28 cellular contexts compared by ENCODE assay signal in genomic region chr2:235914756-235915155, GRCh38.
"Had no signal": no experiment of that assay in that cellular context is flagged by ENCODE, and none has a peak within 500 bp of the region (broad histone marks: within the 10 kb centered on the region; RNA-seq: fewer than 3 reads in every experiment).

No MANE protein-coding gene starts in this region.

- H3K27me3 Mint-ChIP-seq: natural killer cell treated with Interleukin-12 subunit alpha and Interleukin-12 subunit beta and Interleukin-15 and Interleukin-18, amount 100 ng/mL, for 72 hours; progenitor cell of endocrine pancreas had no signal

- H3K27me3 ChIP-seq: left lung, ovary, spleen, suprapubic skin, tibial artery, upper lobe of right lung had no signal

- H3K27ac Mint-ChIP-seq: immature natural killer cell; naive thymus-derived CD4-positive, alpha-beta T cell; natural killer cell treated with Interleukin-12 subunit alpha and Interleukin-12 subunit beta and Interleukin-15 and Interleukin-18, amount 100 ng/mL, for 72 hours; progenitor cell of endocrine pancreas; stimulated activated effector memory CD8-positive, alpha-beta T cell treated with anti-CD3 and anti-CD28 coated beads, Interleukin-12 subunit alpha, Interleukin-12 subunit beta, amount 100 ng/mL, for 72 hours; stimulated activated naive CD8-positive, alpha-beta T cell treated with anti-CD3 and anti-CD28 coated beads, Interleukin-15, Interleukin-2, amounts not matched to agents 100 ng/mL and 50 ng/mL, for 24 hours had no signal

- H3K9me3 Mint-ChIP-seq: natural killer cell treated with Interleukin-12 subunit alpha and Interleukin-12 subunit beta and Interleukin-15 and Interleukin-18, amount 100 ng/mL, for 72 hours had no signal

- ATAC-seq: left colon; left lung; mucosa of descending colon; naive thymus-derived CD4-positive, alpha-beta T cell; natural killer cell treated with Interleukin-12 subunit alpha and Interleukin-12 subunit beta and Interleukin-15 and Interleukin-18, amount 100 ng/mL, for 72 hours; right cardiac atrium; sciatic nerve; stimulated activated effector memory CD8-positive, alpha-beta T cell treated with anti-CD3 and anti-CD28 coated beads, Interleukin-12 subunit alpha, Interleukin-12 subunit beta, amount 100 ng/mL, for 72 hours; upper lobe of right lung had no signal

- H3K4me3 ChIP-seq: left lung, lung, mucosa of descending colon, ovary, skin epidermis, spleen, suprapubic skin, thoracic aorta, tibial artery, upper lobe of right lung had no signal

- H3K4me1 Mint-ChIP-seq: immature natural killer cell; naive thymus-derived CD4-positive, alpha-beta T cell; stimulated activated effector memory CD8-positive, alpha-beta T cell treated with anti-CD3 and anti-CD28 coated beads, Interleukin-12 subunit alpha, Interleukin-12 subunit beta, amount 100 ng/mL, for 72 hours had no signal

- H3K4me3 Mint-ChIP-seq: immature natural killer cell; natural killer cell treated with Interleukin-12 subunit alpha and Interleukin-12 subunit beta and Interleukin-15 and Interleukin-18, amount 100 ng/mL, for 72 hours; stimulated activated effector memory CD8-positive, alpha-beta T cell treated with anti-CD3 and anti-CD28 coated beads, Interleukin-12 subunit alpha, Interleukin-12 subunit beta, amount 100 ng/mL, for 72 hours; stimulated activated naive CD8-positive, alpha-beta T cell treated with anti-CD3 and anti-CD28 coated beads, Interleukin-15, Interleukin-2, amounts not matched to agents 100 ng/mL and 50 ng/mL, for 24 hours had no signal

- H3K36me3 ChIP-seq: ovary, thoracic aorta, upper lobe of right lung had no signal

- H3K9me3 ChIP-seq: left lung, mucosa of descending colon, ovary, suprapubic skin, thoracic aorta, tibial artery, upper lobe of right lung had no signal

- H3K27ac ChIP-seq: left lung, ovary, skin epidermis, spleen, suprapubic skin, thoracic aorta, tibial artery, upper lobe of right lung had no signal

- DNase-seq: hypothalamus; immature natural killer cell; kidney; left colon; left lung; mesendoderm; midbrain; mucosa of descending colon; naive thymus-derived CD4-positive, alpha-beta T cell; nucleus accumbens; ovary; retina; right cardiac atrium; spleen; stimulated activated CD4-positive, alpha-beta T cell treated with anti-CD3 and anti-CD28 coated beads, Interleukin-4, amount 100 ng/mL, for 24 hours; stimulated activated naive CD4-positive, alpha-beta T cell; tibial artery; trophoblast cell; upper lobe of right lung had no signal

- H3K4me1 ChIP-seq: left lung, spleen, suprapubic skin, tibial artery, upper lobe of right lung had no signal

- H3K36me3 Mint-ChIP-seq: naive thymus-derived CD4-positive, alpha-beta T cell; natural killer cell treated with Interleukin-12 subunit alpha and Interleukin-12 subunit beta and Interleukin-15 and Interleukin-18, amount 100 ng/mL, for 72 hours had no signal
